Comparison of ENCODE assay signal across 15 cellular contexts in the genomic region with DNA sequence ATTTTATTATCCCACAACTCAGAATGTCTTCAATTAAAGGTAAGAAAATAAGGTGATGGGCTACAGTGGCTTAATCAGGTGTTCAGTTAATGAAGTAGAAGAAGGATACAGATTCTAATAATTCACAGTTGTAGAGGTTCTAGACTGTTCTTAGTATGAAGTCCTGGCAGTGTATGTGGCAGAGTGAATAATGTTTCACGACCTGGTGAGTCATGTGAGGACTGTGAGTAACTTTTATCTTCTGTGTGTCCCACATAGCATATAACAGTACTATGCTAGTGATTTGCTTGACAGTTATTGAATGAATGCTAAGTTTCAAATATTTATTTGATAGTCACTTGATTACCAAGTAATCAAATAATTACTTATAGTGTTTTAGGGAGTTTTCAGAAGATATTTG. TPM values are rescaled to one million over a fixed set of nuclear protein-coding genes. Genes with fewer than 3 reads are reported as not detected.
DNase-seq lines count a peak whose midpoint lies in the region; ATAC-seq, FAIRE-seq and TF ChIP-seq lines count a peak whose summit lies in the region.
"Had no signal": no experiment of that assay in that cellular context is flagged by ENCODE, and none has a peak within 500 bp of the region (broad histone marks: within the 10 kb centered on the region; RNA-seq: fewer than 3 reads in every experiment).

No MANE protein-coding gene starts in this region.

- H3K9me3 ChIP-seq in small intestine (ENCODE audit: control insufficient read depth, low read depth): no peaks in the 10 kb centered on the region
- H3K9me3 ChIP-seq in HepG2 (ENCODE audit: low read length): no peaks in the 10 kb centered on the region
- H3K9me3 ChIP-seq: adrenal gland, vagina had no signal

- FAIRE-seq in small intestine (lab: Jason Lieb, UNC): peak; percentile 33
- FAIRE-seq in HepG2 (lab: Jason Lieb, UNC): no peak
- FAIRE-seq: GM19239, TTC549 had no signal

- POLR2A ChIA-PET in HepG2 (lab: Yijun Ruan, JAX): no interaction called here

- H3K36me3 ChIP-seq in small intestine (ENCODE audit: control insufficient read depth in 2 of 2, insufficient read depth in 2 of 2, low read length in 2 of 2) (peaks cover 2 to 9% of the 10 kb centered on the region in 2 donors), HepG2 (replicated peaks in 1 of 2; ENCODE audit: control insufficient read depth in 1 of 2, insufficient read depth in 2 of 2, low read length in 2 of 2) (peaks cover 2 to 17% of the 10 kb centered on the region in 2 experiments)

- H3K79me2 ChIP-seq in HepG2 (ENCODE audit: insufficient read depth, low read length): peaks cover 7% of the 10 kb centered on the region

- no peaks in the 10 kb centered on the region for H3K4me1 Mint-ChIP-seq in activated naive CD4-positive, alpha-beta T cell treated with anti-CD3 and anti-CD28 coated beads, Interleukin-2, amount 10 ng/mL, durations not matched to agents 7 days and 5 days

- no peak overlapping the region for H2AFZ ChIP-seq in HepG2 (ENCODE audit: low read length)

- peaks cover 0 to 4% of the 10 kb centered on the region in 2 donors for H3K36me3 Mint-ChIP-seq in activated naive CD4-positive, alpha-beta T cell treated with anti-CD3 and anti-CD28 coated beads, Interleukin-2, amount 50 U/mL, for 72 hours
- peaks cover 25% of the 10 kb centered on the region for H3K36me3 Mint-ChIP-seq in activated naive CD4-positive, alpha-beta T cell treated with anti-CD3 and anti-CD28 coated beads, Interleukin-2, amount 10 ng/mL, durations not matched to agents 7 days and 5 days

- no peak for TF ChIP-seq POLR2A in HepG2 (IDR thresholded peaks at IDR 0.05; ENCODE audit: insufficient read depth in 1 of 2, low read depth in 2 of 2, low read length in 2 of 2)

- CTCF ChIA-PET in activated naive CD4-positive, alpha-beta T cell treated with anti-CD3 and anti-CD28 coated beads, Interleukin-2, amount 10 ng/mL, durations not matched to agents 7 days and 5 days (lab: Charles Lee): no interaction called here
- CTCF ChIA-PET in HepG2 (lab: Yijun Ruan, JAX; ENCODE audit: low intra/inter-chr PET ratio, low total read pairs): no interaction called here

- H3K4me2 ChIP-seq in HepG2 (ENCODE audit: low read depth, low read length): no peak overlapping the region

- intact Hi-C loops in HepG2 (cut with micrococcal nuclease; ENCODE audit: unreplicated experiment): no loop called here

- in situ Hi-C loops in HepG2 (cut with HindIII; ENCODE audit: extremely low pct_ligation_motif_present, low pct_unique_long_range_greater_than_20kb): no loop called here

- TF ChIP-seq RAD21 in HepG2 (CRISPR knock-in tag; IDR thresholded peaks at IDR 0.05): no peak

- H3K27me3 Mint-ChIP-seq in activated naive CD4-positive, alpha-beta T cell treated with anti-CD3 and anti-CD28 coated beads, Interleukin-2, amount 10 ng/mL, durations not matched to agents 7 days and 5 days: no peaks in the 10 kb centered on the region

- H3K4me3 Mint-ChIP-seq in activated naive CD4-positive, alpha-beta T cell treated with anti-CD3 and anti-CD28 coated beads, Interleukin-2, amount 10 ng/mL, durations not matched to agents 7 days and 5 days: no peak overlapping the region

- H3K9ac ChIP-seq in HepG2 (ENCODE audit: insufficient read depth, low read depth, low read length): no peak overlapping the region

- DNase-seq in activated naive CD4-positive, alpha-beta T cell treated with anti-CD3 and anti-CD28 coated beads, Interleukin-2, amount 50 U/mL, for 72 hours (ENCODE audit: low spot score in 2 of 2): peak in 1 of 2 donors; percentile 12
- no peak for DNase-seq in activated naive CD4-positive, alpha-beta T cell treated with anti-CD3 and anti-CD28 coated beads, Interleukin-2, amount 10 ng/mL, durations not matched to agents 7 days and 5 days
- peak; percentile 77 for DNase-seq in RKO (ENCODE audit: low spot score)
- DNase-seq in small intestine: peak; percentile 33
- DNase-seq in NK-92 (lab: John Stamatoyannopoulos, UW; ENCODE audit: unreplicated experiment): no peak
- DNase-seq in HepG2 (ENCODE audit: low spot score): no peak
- DNase-seq: NCI-H1436 treated with DMSO at 0.1 percent for 48 hours, retina had no signal

- no peaks in the 10 kb centered on the region for H3K27me3 ChIP-seq in small intestine (ENCODE audit: control insufficient read depth in 2 of 2, insufficient read depth in 2 of 2, low read length in 2 of 2)
- no peaks in the 10 kb centered on the region for H3K27me3 ChIP-seq in HepG2 (ENCODE audit: control insufficient read depth in 1 of 2, insufficient read depth in 2 of 2, low read length in 2 of 2)
- H3K27me3 ChIP-seq: adrenal gland, vagina had no signal

- no peaks in the 10 kb centered on the region for H4K20me1 ChIP-seq in HepG2 (ENCODE audit: insufficient read depth, low read length)

- no TSS peak for BruUV-seq in HepG2 (replicated peaks; lab: Mats Ljungman, UMichigan)

- ATAC-seq in activated naive CD4-positive, alpha-beta T cell treated with anti-CD3 and anti-CD28 coated beads, Interleukin-2, amount 50 U/mL, for 72 hours: peak; percentile 100
- ATAC-seq in esophagus mucosa: peak; percentile 74
- no peak for ATAC-seq in HG03135 (IDR thresholded peaks at IDR 0.05; ENCODE audit: unreplicated experiment)
- ATAC-seq in HepG2: no peak

- TF ChIP-seq EP300 in HepG2 (IDR thresholded peaks at IDR 0.05; ENCODE audit: low read depth in 2 of 2, low read length in 2 of 2): no peak
- no peak for TF ChIP-seq EP300 in HepG2 (CRISPR knock-in tag; IDR thresholded peaks at IDR 0.05; ENCODE audit: borderline replicate concordance)

- H3K4me3 ChIP-seq in small intestine (ENCODE audit: low read depth in 1 of 2, low read length in 2 of 2) (no peak overlapping the region), HepG2 (replicated peaks in 1 of 3; ENCODE audit: insufficient read depth in 1 of 3, low read depth in 2 of 3, low read length in 3 of 3) (no peak overlapping the region)
- H3K4me3 ChIP-seq: adrenal gland, vagina had no signal

- TF ChIP-seq CTCF in HepG2 (CRISPR knock-in tag; IDR thresholded peaks at IDR 0.05): no peak

- no peaks in the 10 kb centered on the region for H3K4me1 ChIP-seq in small intestine (ENCODE audit: control insufficient read depth in 2 of 2, insufficient read depth in 1 of 2, low read depth in 1 of 2, low read length in 1 of 2)
- peaks cover 14% of the 10 kb centered on the region for H3K4me1 ChIP-seq in HepG2 (ENCODE audit: insufficient read depth, low read length)
- H3K4me1 ChIP-seq: vagina had no signal

- H3K27ac ChIP-seq in small intestine (ENCODE audit: low read depth in 1 of 2, low read length in 1 of 2) (no peak overlapping the region), HepG2 (ENCODE audit: extremely low read length, insufficient read depth, low read length) (no peak overlapping the region)
- H3K27ac ChIP-seq: adrenal gland, C4-2B, vagina had no signal

- 9 to 29% (median 17%) methylated on average over 1 of the region's 1 CpG for WGBS in small intestine, 3 donors
- 94% methylated on average over 1 of the region's 1 CpG for WGBS in HepG2 (ENCODE audit: low lambda C conversion rate)

- H3K27ac Mint-ChIP-seq in activated naive CD4-positive, alpha-beta T cell treated with anti-CD3 and anti-CD28 coated beads, Interleukin-2, amount 50 U/mL, for 72 hours: peak overlapping the region; percentile 7 to 59
- no peak overlapping the region for H3K27ac Mint-ChIP-seq in activated naive CD4-positive, alpha-beta T cell treated with anti-CD3 and anti-CD28 coated beads, Interleukin-2, amount 10 ng/mL, durations not matched to agents 7 days and 5 days

- H3K9me3 Mint-ChIP-seq in activated naive CD4-positive, alpha-beta T cell treated with anti-CD3 and anti-CD28 coated beads, Interleukin-2, amount 50 U/mL, for 72 hours: no peaks in the 10 kb centered on the region
- no peaks in the 10 kb centered on the region for H3K9me3 Mint-ChIP-seq in activated naive CD4-positive, alpha-beta T cell treated with anti-CD3 and anti-CD28 coated beads, Interleukin-2, amount 10 ng/mL, durations not matched to agents 7 days and 5 days

RNA-seq across cellular contexts. Expression of a gene that starts 20.0 kb away (rescaled TPM):
- under 1 TPM; 0.45 to 0.87 TPM for total RNA-seq in activated naive CD4-positive, alpha-beta T cell treated with anti-CD3 and anti-CD28 coated beads, Interleukin-2, amount 50 U/mL, for 72 hours
- 0.44 TPM for total RNA-seq in esophagus mucosa
- 1 to 10 TPM; 5.4 to 7.8 (median 6.0) TPM for polyA plus RNA-seq in small intestine
- 0.60 and 1.1 TPM in 2 replicates for total RNA-seq in HepG2 (2016; rRNA removed; fragmentation: Illumina TruSeq; extraction: Trizol)
- 0.20 and 0.26 TPM in 2 replicates for total RNA-seq in HepG2 (2016; cell fraction: cytosol; rRNA removed; fragmentation: Illumina TruSeq; extraction: Trizol; ENCODE audit: low read depth)
- 0.49 and 0.63 TPM in 2 replicates for total RNA-seq in HepG2 (2016; cell fraction: insoluble cytoplasmic fraction; rRNA removed; fragmentation: Illumina TruSeq; extraction: Trizol)
- total RNA-seq in HepG2 (2016; cell fraction: membrane; rRNA removed; fragmentation: Illumina TruSeq; extraction: Trizol): 0.68 and 0.83 TPM in 2 replicates
- total RNA-seq in HepG2 (2016; cell fraction: nucleus; rRNA removed; fragmentation: Illumina TruSeq; extraction: Trizol): 0.72 and 1.0 TPM in 2 replicates
- polyA plus RNA-seq in HepG2 (2011; rRNA removed): 1.5 and 1.6 TPM in 2 replicates
- 0.63 and 1.4 TPM in 2 replicates for polyA plus RNA-seq in HepG2 (2011; cell fraction: cytosol; rRNA removed)
- 0.55 and 0.80 TPM in 2 replicates for polyA plus RNA-seq in HepG2 (2011; cell fraction: nucleus; rRNA removed)
- polyA plus RNA-seq in HepG2 (2012): 0.76 and 1.2 TPM in 2 replicates
- polyA plus RNA-seq in HepG2 (2016; cell fraction: cytosol; fragmentation: Illumina TruSeq; extraction: Trizol; ENCODE audit: low read depth): 0.19 and 0.45 TPM in 2 replicates
- 0.30 and 0.36 TPM in 2 replicates for polyA plus RNA-seq in HepG2 (2016; cell fraction: insoluble cytoplasmic fraction; fragmentation: Illumina TruSeq; extraction: Trizol; ENCODE audit: low read depth)
- 0.24 and 0.27 TPM in 2 replicates for polyA plus RNA-seq in HepG2 (2016; cell fraction: membrane; fragmentation: Illumina TruSeq; extraction: Trizol; ENCODE audit: low read depth)
- 0.74 and 0.92 TPM in 2 replicates for polyA plus RNA-seq in HepG2 (2016; cell fraction: nucleus; fragmentation: Illumina TruSeq; extraction: Trizol; ENCODE audit: insufficient read depth, low read depth)
- polyA minus RNA-seq in HepG2 (2011; rRNA and poly(A)+ RNA removed; ENCODE audit: low replicate concordance): 0.54 and 2.2 TPM in 2 replicates
- 1.6 and 1.7 TPM in 2 replicates for polyA minus RNA-seq in HepG2 (2011; cell fraction: cytosol; rRNA and poly(A)+ RNA removed)
- 0.77 and 0.99 TPM in 2 replicates for polyA minus RNA-seq in HepG2 (2011; cell fraction: nucleus; rRNA and poly(A)+ RNA removed)

RNA-seq across cellular contexts. Expression of a gene that starts 31.6 kb away (rescaled TPM):
- total RNA-seq in activated naive CD4-positive, alpha-beta T cell treated with anti-CD3 and anti-CD28 coated beads, Interleukin-2, amount 50 U/mL, for 72 hours: 100 to 1,000 TPM in 1 of 2 donors, 10 to 100 TPM in 1; 71.0 to 173 TPM
- total RNA-seq in esophagus mucosa (14.9 TPM), HepG2 (2016; rRNA removed; fragmentation: Illumina TruSeq; extraction: Trizol) (35.2 and 36.4 TPM in 2 replicates)
- polyA plus RNA-seq in small intestine (1 to 10 TPM; 1.6 to 5.3 (median 2.2) TPM), HepG2 (2011; rRNA removed) (12.1 and 13.5 TPM in 2 replicates)
- total RNA-seq in HepG2 (2016; cell fraction: cytosol; rRNA removed; fragmentation: Illumina TruSeq; extraction: Trizol; ENCODE audit: low read depth): 2.1 and 2.5 TPM in 2 replicates
- 31.0 and 35.2 TPM in 2 replicates for total RNA-seq in HepG2 (2016; cell fraction: insoluble cytoplasmic fraction; rRNA removed; fragmentation: Illumina TruSeq; extraction: Trizol)
- total RNA-seq in HepG2 (2016; cell fraction: membrane; rRNA removed; fragmentation: Illumina TruSeq; extraction: Trizol): 7.5 and 9.4 TPM in 2 replicates
- total RNA-seq in HepG2 (2016; cell fraction: nucleus; rRNA removed; fragmentation: Illumina TruSeq; extraction: Trizol): 64.6 and 75.1 TPM in 2 replicates
- polyA plus RNA-seq in HepG2 (2011; cell fraction: cytosol; rRNA removed): 8.3 and 10.1 TPM in 2 replicates
- 23.5 and 29.1 TPM in 2 replicates for polyA plus RNA-seq in HepG2 (2011; cell fraction: nucleus; rRNA removed)
- 4.6 and 5.4 TPM in 2 replicates for polyA plus RNA-seq in HepG2 (2012)
- 0.16 and 0.34 TPM in 2 replicates for polyA plus RNA-seq in HepG2 (2016; cell fraction: cytosol; fragmentation: Illumina TruSeq; extraction: Trizol; ENCODE audit: low read depth)
- 9.6 TPM in 2 replicates for polyA plus RNA-seq in HepG2 (2016; cell fraction: insoluble cytoplasmic fraction; fragmentation: Illumina TruSeq; extraction: Trizol; ENCODE audit: low read depth)
- polyA plus RNA-seq in HepG2 (2016; cell fraction: membrane; fragmentation: Illumina TruSeq; extraction: Trizol; ENCODE audit: low read depth): 1.00 and 1.3 TPM in 2 replicates
- 12.8 and 15.7 TPM in 2 replicates for polyA plus RNA-seq in HepG2 (2016; cell fraction: nucleus; fragmentation: Illumina TruSeq; extraction: Trizol; ENCODE audit: insufficient read depth, low read depth)
- 97.0 and 222 TPM in 2 replicates for polyA minus RNA-seq in HepG2 (2011; rRNA and poly(A)+ RNA removed; ENCODE audit: low replicate concordance)
- polyA minus RNA-seq in HepG2 (2011; cell fraction: cytosol; rRNA and poly(A)+ RNA removed): 20.9 and 22.2 TPM in 2 replicates
- 154 and 171 TPM in 2 replicates for polyA minus RNA-seq in HepG2 (2011; cell fraction: nucleus; rRNA and poly(A)+ RNA removed)

RNA-seq across cellular contexts. Expression of a gene that starts 36.7 kb away (rescaled TPM):
- 100 to 1,000 TPM; 146 to 180 TPM for total RNA-seq in activated naive CD4-positive, alpha-beta T cell treated with anti-CD3 and anti-CD28 coated beads, Interleukin-2, amount 50 U/mL, for 72 hours
- total RNA-seq in esophagus mucosa (102 TPM), HepG2 (2016; rRNA removed; fragmentation: Illumina TruSeq; extraction: Trizol) (96.7 and 152 TPM in 2 replicates)
- polyA plus RNA-seq in small intestine (100 to 1,000 TPM; 288 to 345 (median 323) TPM), HepG2 (2011; rRNA removed) (346 and 400 TPM in 2 replicates)
- total RNA-seq in HepG2 (2016; cell fraction: cytosol; rRNA removed; fragmentation: Illumina TruSeq; extraction: Trizol; ENCODE audit: low read depth): 61.9 and 65.5 TPM in 2 replicates
- total RNA-seq in HepG2 (2016; cell fraction: insoluble cytoplasmic fraction; rRNA removed; fragmentation: Illumina TruSeq; extraction: Trizol): 105 and 145 TPM in 2 replicates
- 96.4 and 97.4 TPM in 2 replicates for total RNA-seq in HepG2 (2016; cell fraction: membrane; rRNA removed; fragmentation: Illumina TruSeq; extraction: Trizol)
- total RNA-seq in HepG2 (2016; cell fraction: nucleus; rRNA removed; fragmentation: Illumina TruSeq; extraction: Trizol): 46.3 and 47.2 TPM in 2 replicates
- polyA plus RNA-seq in HepG2 (2011; cell fraction: cytosol; rRNA removed): 412 and 427 TPM in 2 replicates
- polyA plus RNA-seq in HepG2 (2011; cell fraction: nucleus; rRNA removed): 90.6 and 96.5 TPM in 2 replicates
- polyA plus RNA-seq in HepG2 (2012): 204 and 237 TPM in 2 replicates
- polyA plus RNA-seq in HepG2 (2016; cell fraction: cytosol; fragmentation: Illumina TruSeq; extraction: Trizol; ENCODE audit: low read depth): 107 and 129 TPM in 2 replicates
- 246 and 265 TPM in 2 replicates for polyA plus RNA-seq in HepG2 (2016; cell fraction: insoluble cytoplasmic fraction; fragmentation: Illumina TruSeq; extraction: Trizol; ENCODE audit: low read depth)
- 142 and 171 TPM in 2 replicates for polyA plus RNA-seq in HepG2 (2016; cell fraction: membrane; fragmentation: Illumina TruSeq; extraction: Trizol; ENCODE audit: low read depth)
- 118 and 126 TPM in 2 replicates for polyA plus RNA-seq in HepG2 (2016; cell fraction: nucleus; fragmentation: Illumina TruSeq; extraction: Trizol; ENCODE audit: insufficient read depth, low read depth)
- polyA minus RNA-seq in HepG2 (2011; rRNA and poly(A)+ RNA removed; ENCODE audit: low replicate concordance): 90.1 and 139 TPM in 2 replicates
- polyA minus RNA-seq in HepG2 (2011; cell fraction: cytosol; rRNA and poly(A)+ RNA removed): 38.0 and 45.5 TPM in 2 replicates
- polyA minus RNA-seq in HepG2 (2011; cell fraction: nucleus; rRNA and poly(A)+ RNA removed): 36.7 and 44.5 TPM in 2 replicates

Comparison
In these comparisons a context has a peak if more than half of its experiments do, and no peak if none do; other contexts are left out.
1. ATAC-seq: peak in activated naive CD4-positive, alpha-beta T cell treated with anti-CD3 and anti-CD28 coated beads, Interleukin-2, amount 50 U/mL, for 72 hours (2 of 2) and esophagus mucosa (single experiment); none in HG03135 (single experiment) and HepG2 (single experiment).
2. DNase-seq: peak in RKO (single experiment) and small intestine (single experiment); none in activated naive CD4-positive, alpha-beta T cell treated with anti-CD3 and anti-CD28 coated beads, Interleukin-2, amount 10 ng/mL, durations not matched to agents 7 days and 5 days (single experiment), NK-92 (single experiment) and HepG2 (single experiment).